ENCODE assay signal across 14 cellular contexts in the genomic region with DNA sequence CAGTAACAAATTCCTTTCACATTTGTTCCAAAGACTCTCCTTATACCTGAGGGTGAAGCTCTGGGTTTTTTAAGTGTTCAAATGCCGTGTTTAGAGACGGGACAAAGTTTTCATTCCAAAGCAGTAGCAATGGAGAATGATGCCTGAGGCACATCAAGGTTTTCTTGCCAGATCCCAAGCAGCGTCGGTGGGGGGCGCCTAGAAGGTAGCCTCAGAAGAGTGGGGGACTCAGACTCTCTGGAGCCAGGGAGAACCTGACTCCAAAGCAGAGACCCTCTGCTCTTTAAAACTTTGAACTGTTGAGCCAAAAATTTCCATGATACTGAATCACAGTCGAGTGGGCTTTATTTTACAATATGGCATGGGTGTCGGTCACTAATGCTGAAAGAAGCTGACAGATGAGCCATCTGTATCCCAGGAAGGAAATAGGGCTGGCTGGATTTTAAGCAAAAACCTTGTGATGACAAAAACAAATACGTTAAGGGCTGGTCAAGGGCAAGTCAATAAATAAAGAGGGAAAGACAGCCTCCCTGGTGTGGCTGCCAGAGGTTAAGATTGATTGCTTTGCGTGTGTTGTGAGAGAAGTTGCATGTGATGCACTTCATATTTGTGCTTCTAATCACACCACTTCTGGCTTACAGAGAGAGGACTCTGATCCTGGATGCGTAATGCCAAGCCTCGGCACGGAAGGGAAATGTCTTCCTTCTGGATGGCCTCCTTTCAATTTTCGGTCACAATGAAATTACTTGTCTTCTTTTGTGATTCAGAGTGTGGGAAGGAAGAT.
A peak's percentile ranks its signal among the peaks of the same experiment; 100 is the strongest.
DNase-seq lines count a peak whose midpoint lies in the region; ATAC-seq, FAIRE-seq and TF ChIP-seq lines count a peak whose summit lies in the region.
"Had no signal": no experiment of that assay in that cellular context is flagged by ENCODE, and none has a peak within 500 bp of the region (broad histone marks: within the 10 kb centered on the region; RNA-seq: fewer than 3 reads in every experiment).

No MANE protein-coding gene starts in this region.

- WGBS in H1 (ENCODE audit: extremely low coverage in 1 of 2, insufficient coverage in 1 of 2, insufficient read length in 1 of 2, insufficient replicate concordance in 2 of 2, low coverage in 1 of 2, low lambda C conversion rate in 2 of 2, missing lambda C conversion rate in 1 of 2), 2 experiments, result 83% methylated on average over 13 of the region's 13 CpGs; no CpG with 5 or more reads in 1 of the 2 experiments

- H3K27me3 ChIP-seq in H1 (replicated peaks in 1 of 4; ENCODE audit: control insufficient read depth in 3 of 4, extremely low read depth in 1 of 4, insufficient read depth in 3 of 4, low read length in 3 of 4), result no peaks in the 10 kb centered on the region
- H3K27me3 ChIP-seq: ascending aorta, colonic mucosa had no signal

- CTCF ChIA-PET in H1 (lab: Charles Lee; ENCODE audit: partially characterized antibody), result interaction anchor here (0.5 to 1.0 kb wide), 2 partner anchors 11 to 298 kb away, joined by 3 read pairs; no protein-coding TSS in a partner anchor

- H3K23me2 ChIP-seq in H1 (ENCODE audit: low read depth, low read length), result peaks cover 2% of the 10 kb centered on the region; the same call in 1 of the 2 replicates

- no peak overlapping the region; the same call in 1 of the 2 replicates for H3K18ac ChIP-seq in H1 (ENCODE audit: extremely low read depth, low read length)

- H3K79me1 ChIP-seq in H1 (ENCODE audit: low read depth, low read length), result no peaks in the 10 kb centered on the region

- POLR2A ChIA-PET in H1 (lab: Charles Lee; ENCODE audit: partially characterized antibody), result no interaction called here

- H4K91ac ChIP-seq in H1 (replicated peaks; ENCODE audit: insufficient read length, low read length), result no peak overlapping the region

- no peak for TF ChIP-seq EP300 in H1 (IDR thresholded peaks at IDR 0.05; ENCODE audit: borderline replicate concordance in 1 of 2, low read depth in 2 of 2, low read length in 2 of 2)

- H3K4ac ChIP-seq in H1 (replicated peaks; ENCODE audit: insufficient read length, low read depth, low read length), result no peak overlapping the region

- H3K23ac ChIP-seq in H1 (ENCODE audit: insufficient read length), result no peak overlapping the region

- H3K4me2 ChIP-seq in H1 (ENCODE audit: insufficient read depth in 1 of 2, low read depth in 2 of 2, low read length in 2 of 2), result no peak overlapping the region

- peak overlapping the region; percentile 61; the same call in 1 of the 2 replicates for H2BK15ac ChIP-seq in H1 (ENCODE audit: low read length)

- peaks cover 0 to 2% (median 0%) of the 10 kb centered on the region in 4 experiments; a peak in 1 of 7 replicates for H3K4me1 ChIP-seq in H1 (replicated peaks in 1 of 4; ENCODE audit: control insufficient read depth in 3 of 4, insufficient read depth in 4 of 4, low read length in 3 of 4)
- H3K4me1 ChIP-seq: ascending aorta, colonic mucosa had no signal

- H2BK12ac ChIP-seq in H1 (ENCODE audit: low read depth, low read length), result no peak overlapping the region

- no peaks in the 10 kb centered on the region; a peak in 1 of 8 replicates for H3K36me3 ChIP-seq in H1 (ENCODE audit: control insufficient read depth in 2 of 4, insufficient read depth in 4 of 4, low read length in 3 of 4)
- H3K36me3 ChIP-seq: ascending aorta, colonic mucosa had no signal

- no peak for ATAC-seq in GM21825 (IDR thresholded peaks at IDR 0.05; ENCODE audit: unreplicated experiment)
- ATAC-seq in GM21447 (IDR thresholded peaks at IDR 0.05; ENCODE audit: unreplicated experiment), result no peak
- ATAC-seq: left ventricle myocardium superior; naive thymus-derived CD8-positive, alpha-beta T cell had no signal

- H3K9ac ChIP-seq in H1 (replicated peaks in 1 of 4; ENCODE audit: extremely low read depth in 1 of 4, low read depth in 3 of 4, low read length in 3 of 4), result no peak overlapping the region

- no peak overlapping the region for H2BK120ac ChIP-seq in H1 (replicated peaks; ENCODE audit: low read depth, low read length)

- no peak overlapping the region for H2AK5ac ChIP-seq in H1 (ENCODE audit: low read depth, low read length)

- TF ChIP-seq POLR2A in H1 (IDR thresholded peaks at IDR 0.05; ENCODE audit: control extremely low read depth in 1 of 2, low read depth in 2 of 2, low read length in 2 of 2), result no peak

- no peak overlapping the region for H4K8ac ChIP-seq in H1 (ENCODE audit: extremely low read depth, insufficient read depth, low read length)

- TF ChIP-seq CTCF in H1 (IDR thresholded peaks at IDR 0.05; ENCODE audit: control extremely low read depth in 1 of 3, insufficient read depth in 1 of 3, low read depth in 1 of 3, low read length in 3 of 3), result peak in 2 of 3 experiments; percentile 7 to 12; a peak in 1 of 4 replicates

- no peak overlapping the region for H2BK5ac ChIP-seq in H1 (ENCODE audit: low read depth, low read length)

- DNase-seq in EH (ENCODE audit: low read depth) (peak; percentile 92), LHCN-M2 (ENCODE audit: low read depth) (peak; percentile 50), H1 (ENCODE audit: low read depth in 1 of 2, low spot score in 2 of 2) (no peak), myocyte (ENCODE audit: low read depth) (peak; percentile 50), GM19238 (ENCODE audit: insufficient read length, low spot score) (no peak)
- DNase-seq: colonic mucosa; erythroblast; left ventricle myocardium superior; naive thymus-derived CD8-positive, alpha-beta T cell; NCI-H226; OCI-M1 had no signal

- no peak overlapping the region for H3K56ac ChIP-seq in H1 (replicated peaks; ENCODE audit: insufficient read length, low read depth, low read length)

- no peak overlapping the region for H2BK20ac ChIP-seq in H1 (ENCODE audit: low read length)

- H4K20me1 ChIP-seq in H1 (replicated peaks in 1 of 2; ENCODE audit: control insufficient read depth in 1 of 2, insufficient read depth in 2 of 2, low read length in 2 of 2), result no peaks in the 10 kb centered on the region

- no peak overlapping the region for H3K27ac ChIP-seq in H1 (ENCODE audit: low read depth, low read length)
- H3K27ac ChIP-seq: ascending aorta, colonic mucosa had no signal

- no peak overlapping the region for H3K14ac ChIP-seq in H1 (ENCODE audit: insufficient read length)

- no peak overlapping the region for H4K5ac ChIP-seq in H1 (ENCODE audit: insufficient read length, low read depth, low read length)

- H3K79me2 ChIP-seq in H1 (ENCODE audit: control insufficient read depth in 1 of 2, insufficient read depth in 2 of 2, low read length in 2 of 2), result no peaks in the 10 kb centered on the region

- H3K4me3 ChIP-seq in H1 (ENCODE audit: extremely low read depth in 1 of 4, insufficient read depth in 2 of 4, low read depth in 3 of 4, low read length in 4 of 4), result no peak overlapping the region
- H3K4me3 ChIP-seq: ascending aorta, colonic mucosa had no signal

- no peak overlapping the region for H2AFZ ChIP-seq in H1 (ENCODE audit: low read length)

- H3K9me3 ChIP-seq in H1 (ENCODE audit: insufficient read depth in 2 of 2, low read depth in 1 of 2, low read length in 1 of 2), result no peaks in the 10 kb centered on the region
- H3K9me3 ChIP-seq: ascending aorta, colonic mucosa had no signal

- FAIRE-seq in H1 (lab: Jason Lieb, UNC), result no peak

- peak in 1 of 2 experiments; percentile 26; a peak in 1 of 4 replicates for TF ChIP-seq RAD21 in H1 (IDR thresholded peaks at IDR 0.05 in 1 of 2, conservative IDR thresholded peaks at IDR 0.05 in 1 of 2; ENCODE audit: low read depth in 2 of 2, low read length in 2 of 2)

TF ChIP-seq in H1, 55 proteins besides CTCF, POLR2A, EP300 and RAD21:
- TF ChIP-seq EZH2 (IDR thresholded peaks at IDR 0.05; ENCODE audit: low read depth, low read length, severe bottlenecking), result no peak
- TF ChIP-seq CHD1 (IDR thresholded peaks at IDR 0.05; ENCODE audit: low read depth, low read length), result no peak
- TF ChIP-seq BACH1 (IDR thresholded peaks at IDR 0.05; ENCODE audit: low read length), result no peak
- TF ChIP-seq CBX8 (IDR thresholded peaks at IDR 0.05; ENCODE audit: borderline replicate concordance, low read depth, low read length), result no peak
- TF ChIP-seq CHD2 (IDR thresholded peaks at IDR 0.05; ENCODE audit: low read length), result no peak
- TF ChIP-seq, protein P1, sequence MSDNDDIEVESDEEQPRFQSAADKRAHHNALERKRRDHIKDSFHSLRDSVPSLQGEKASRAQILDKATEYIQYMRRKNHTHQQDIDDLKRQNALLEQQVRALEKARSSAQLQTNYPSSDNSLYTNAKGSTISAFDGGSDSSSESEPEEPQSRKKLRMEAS (IDR thresholded peaks at IDR 0.05), result no peak
- no peak for TF ChIP-seq JUND (IDR thresholded peaks at IDR 0.05; ENCODE audit: low read length)
- no peak for TF ChIP-seq BRCA1 (IDR thresholded peaks at IDR 0.05; ENCODE audit: low read depth, low read length)
- no peak for TF ChIP-seq RBBP5 (IDR thresholded peaks at IDR 0.05; ENCODE audit: borderline replicate concordance, low read depth, low read length)
- TF ChIP-seq SUZ12 (IDR thresholded peaks at IDR 0.05; ENCODE audit: low read length), result no peak
- no peak for TF ChIP-seq YY1 (IDR thresholded peaks at IDR 0.05; ENCODE audit: low read depth, low read length)
- no peak for TF ChIP-seq JUN (IDR thresholded peaks at IDR 0.05; ENCODE audit: low read depth, low read length)
- no peak for TF ChIP-seq TAF7 (optimal IDR thresholded peaks at IDR 0.05; ENCODE audit: borderline replicate concordance, low read depth, low read length)

Comparison
In these comparisons a context has a peak if more than half of its experiments do, and no peak if none do; other contexts are left out.
1. DNase-seq: peak in EH (single experiment), LHCN-M2 (single experiment) and myocyte (single experiment); none in H1 (0 of 2) and GM19238 (single experiment).